17 cellular contexts compared by ENCODE assay signal in the genomic region with DNA sequence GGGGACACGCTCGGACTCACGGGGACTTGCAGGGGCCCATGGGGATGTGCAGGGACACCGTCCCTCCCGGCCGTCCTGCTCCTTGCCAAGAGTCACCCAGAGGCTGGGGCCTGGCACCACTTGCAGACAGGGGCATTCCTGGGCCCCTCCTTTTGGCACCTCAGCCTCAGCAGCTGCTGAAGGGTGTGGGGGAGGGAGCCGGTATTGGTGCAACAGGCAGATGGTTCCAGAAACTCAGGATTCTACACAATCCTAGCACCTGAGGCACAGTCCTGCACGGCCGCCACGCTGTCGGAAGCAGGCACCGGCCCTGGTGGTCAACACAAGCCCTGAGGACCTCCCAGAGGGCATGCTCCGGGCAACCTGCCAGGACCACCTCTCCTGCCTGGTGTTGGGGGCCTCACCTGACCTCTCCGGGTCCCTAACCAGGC. TPM values are rescaled to one million over a fixed set of nuclear protein-coding genes. Genes with fewer than 3 reads are reported as not detected.
DNase-seq lines count a peak whose midpoint lies in the region; ATAC-seq, FAIRE-seq and TF ChIP-seq lines count a peak whose summit lies in the region.
"Had no signal": no experiment of that assay in that cellular context is flagged by ENCODE, and none has a peak within 500 bp of the region (broad histone marks: within the 10 kb centered on the region; RNA-seq: fewer than 3 reads in every experiment).

No MANE protein-coding gene starts in this region.

- no peaks in the 10 kb centered on the region for H3K27me3 ChIP-seq in MM.1S (replicated peaks; ENCODE audit: insufficient read depth, low read length)
- H3K27me3 ChIP-seq in GM12878 (replicated peaks in 1 of 2; ENCODE audit: control insufficient read depth in 2 of 2, insufficient read depth in 2 of 2, low read length in 1 of 2): no peaks in the 10 kb centered on the region
- H3K27me3 ChIP-seq in mesenchymal stem cell (ENCODE audit: control insufficient read depth in 1 of 2, insufficient read depth in 1 of 2, low read length in 2 of 2): peaks cover 68 to 75% of the 10 kb centered on the region in 2 experiments
- no peaks in the 10 kb centered on the region for H3K27me3 ChIP-seq in upper lobe of left lung

- H3F3A ChIP-seq in MM.1S (ENCODE audit: insufficient read depth, low read length): peaks cover 37% of the 10 kb centered on the region

- TF ChIP-seq POLR2A in GM12878 (IDR thresholded peaks at IDR 0.05; ENCODE audit: low read depth, low read length) (no peak), upper lobe of left lung (IDR thresholded peaks at IDR 0.05) (no peak)

- no peak overlapping the region for H2AK5ac ChIP-seq in mesenchymal stem cell (ENCODE audit: low read length, severe bottlenecking)

- in situ Hi-C loops in GM12878 (cut with MboI): no loop called here

- H3K4me2 ChIP-seq in MM.1S (ENCODE audit: low read depth, low read length) (peak overlapping the region; percentile 87), GM12878 (ENCODE audit: control insufficient read depth, insufficient read depth) (peak overlapping the region; percentile 25; the same call in 1 of the 2 replicates), mesenchymal stem cell (ENCODE audit: low read length, poor library complexity, severe bottlenecking) (no peak overlapping the region)

- no peak for DNase-seq in MM.1S
- no peak for DNase-seq in GM12878 (ENCODE audit: low read depth, low spot score)
- DNase-seq in mesenchymal stem cell: no peak
- peak; percentile 59 to 80 for DNase-seq in upper lobe of left lung
- DNase-seq in NCI-H2029 treated with DMSO at 0.1 percent for 48 hours (lab: John Stamatoyannopoulos, UW): no peak
- DNase-seq in stimulated activated CD4-positive, alpha-beta T cell treated with anti-CD3 and anti-CD28 coated beads, Interleukin-1b, Interleukin-23, amount 100 ng/mL, for 48 hours: no peak
- DNase-seq in DMS 273 treated with DMSO at 0.1 percent for 48 hours (lab: John Stamatoyannopoulos, UW): no peak
- DNase-seq: activated CD4-positive, CD25-positive, alpha-beta regulatory T cell; central memory CD4-positive, alpha-beta T cell; effector CD4-positive, alpha-beta T cell; glutamatergic neuron; NCI-H2227 treated with DMSO at 0.1 percent for 48 hours; NK-92 treated with Interleukin-12 subunit alpha and Interleukin-12 subunit beta, amount 100 ng/mL, for 24 hours; stimulated activated CD4-positive, alpha-beta T cell treated with anti-CD3 and anti-CD28 coated beads, Interleukin-2, amount 100 ng/mL, for 24 hours; substantia nigra had no signal

- FAIRE-seq in GM12878 (lab: Jason Lieb, UNC): no peak
- FAIRE-seq: GM18507, H54 had no signal

- H3K23ac ChIP-seq in mesenchymal stem cell (ENCODE audit: low read length in 2 of 2): no peak overlapping the region

- ATAC-seq in GM12878 (no peak), upper lobe of left lung (ENCODE audit: low FRiP score in 2 of 2) (peak in 1 of 2 donors; percentile 9)

- TF ChIP-seq RAD21 in GM12878 (IDR thresholded peaks at IDR 0.05; ENCODE audit: insufficient read depth, low read depth, low read length): no peak

- H3K36me3 ChIP-seq in MM.1S (replicated peaks; ENCODE audit: insufficient read depth, low read length) (no peaks in the 10 kb centered on the region), GM12878 (ENCODE audit: control insufficient read depth in 2 of 2, insufficient read depth in 2 of 2, low read length in 1 of 2) (no peaks in the 10 kb centered on the region), mesenchymal stem cell (ENCODE audit: control insufficient read depth in 1 of 2, insufficient read depth in 2 of 2, low read depth in 1 of 2, low read length in 2 of 2) (no peaks in the 10 kb centered on the region), upper lobe of left lung (no peaks in the 10 kb centered on the region)

- H3K9me2 ChIP-seq in MM.1S (replicated peaks; ENCODE audit: insufficient read depth, low read length): no peaks in the 10 kb centered on the region

- no peak overlapping the region for H3K18ac ChIP-seq in mesenchymal stem cell (ENCODE audit: low read depth in 1 of 2, low read length in 2 of 2)

- H3K9ac ChIP-seq in MM.1S (ENCODE audit: low read length) (peak overlapping the region; percentile 82), GM12878 (ENCODE audit: control insufficient read depth, insufficient read depth, low read length) (no peak overlapping the region), mesenchymal stem cell (ENCODE audit: low read length) (no peak overlapping the region)

- peak overlapping the region; percentile 85 for H3K27ac ChIP-seq in MM.1S (ENCODE audit: low read length)
- H3K27ac ChIP-seq in GM12878 (ENCODE audit: control insufficient read depth, insufficient read depth): no peak overlapping the region
- H3K27ac ChIP-seq in mesenchymal stem cell (ENCODE audit: low read length, poor library complexity, severe bottlenecking): no peak overlapping the region
- H3K27ac ChIP-seq in upper lobe of left lung: peak overlapping the region; percentile 5 to 72 (median 69)

- peak overlapping the region in 1 of 2 experiments; percentile 17 for H3K4ac ChIP-seq in mesenchymal stem cell (ENCODE audit: low read depth in 1 of 2, low read length in 2 of 2)

- WGBS in GM12878 (ENCODE audit: insufficient coverage, insufficient replicate concordance, low lambda C conversion rate, missing lambda C conversion rate): 41% methylated on average over 14 of the region's 14 CpGs
- WGBS in mesenchymal stem cell: 97% methylated on average over 13 of the region's 14 CpGs
- WGBS in upper lobe of left lung, 2 donors: 80 to 85% methylated on average over 1 to 14 of the region's 14 CpGs

- peak overlapping the region in 1 of 2 experiments; percentile 18 for H3K14ac ChIP-seq in mesenchymal stem cell (ENCODE audit: low read length in 2 of 2)

- peak overlapping the region in 1 of 2 experiments; percentile 51 for H2BK12ac ChIP-seq in mesenchymal stem cell (ENCODE audit: low read length in 2 of 2)

- no peaks in the 10 kb centered on the region for H4K20me1 ChIP-seq in MM.1S (ENCODE audit: insufficient read depth, low read length)
- no peaks in the 10 kb centered on the region for H4K20me1 ChIP-seq in GM12878 (ENCODE audit: control insufficient read depth, insufficient read depth)

- H2BK15ac ChIP-seq in mesenchymal stem cell (ENCODE audit: low read depth, poor library complexity, severe bottlenecking): peak overlapping the region; percentile 71

- no peak overlapping the region for H2BK5ac ChIP-seq in mesenchymal stem cell (ENCODE audit: low read depth, low read length, poor library complexity, severe bottlenecking)

- no TSS peak for BruUV-seq in GM12878 (replicated peaks; lab: Mats Ljungman, UMichigan)

- SMC1A ChIA-PET in GM12878 (lab: Charles Lee; ENCODE audit: uncharacterized antibody, unreplicated experiment): interaction anchor here (1.0 kb wide), 1 partner anchor 8 kb away, joined by 3 read pairs; no protein-coding TSS in a partner anchor

- POLR2A ChIA-PET in GM12878 (lab: Charles Lee): interaction anchor here (0.8 to 4.0 kb wide), 3 partner anchors 14 to 26 kb away, joined by 3 to 18 read pairs (median 7); no protein-coding TSS in a partner anchor

- H3K79me1 ChIP-seq in mesenchymal stem cell (replicated peaks; ENCODE audit: low read length, poor library complexity, severe bottlenecking): no peaks in the 10 kb centered on the region

- TF ChIP-seq EP300 in GM12878 (IDR thresholded peaks at IDR 0.05; ENCODE audit: borderline replicate concordance in 1 of 2, control insufficient read depth in 1 of 2, low read depth in 2 of 2, low read length in 2 of 2) (no peak), upper lobe of left lung (IDR thresholded peaks at IDR 0.05) (no peak)

- H4K8ac ChIP-seq in mesenchymal stem cell (ENCODE audit: low read length): no peak overlapping the region

- H3K79me2 ChIP-seq in MM.1S (ENCODE audit: low read length) (no peaks in the 10 kb centered on the region), GM12878 (ENCODE audit: control insufficient read depth, insufficient read depth, low read length) (no peaks in the 10 kb centered on the region)

- H3K9me3 ChIP-seq in MM.1S (replicated peaks; ENCODE audit: insufficient read depth, low read length): no peaks in the 10 kb centered on the region
- no peaks in the 10 kb centered on the region for H3K9me3 ChIP-seq in GM12878 (replicated peaks; ENCODE audit: control insufficient read depth, insufficient read depth, low read length)
- no peaks in the 10 kb centered on the region for H3K9me3 ChIP-seq in mesenchymal stem cell (ENCODE audit: control insufficient read depth, low read length)
- H3K9me3 ChIP-seq in upper lobe of left lung: no peaks in the 10 kb centered on the region

- TF ChIP-seq CTCF in MM.1S (IDR thresholded peaks at IDR 0.05; ENCODE audit: low read length) (no peak), GM12878 (IDR thresholded peaks at IDR 0.05 in 2 of 3, conservative IDR thresholded peaks at IDR 0.05 in 1 of 3; ENCODE audit: control insufficient read depth in 2 of 3, extremely low read depth in 1 of 3, insufficient read depth in 1 of 3, low read depth in 3 of 3, low read length in 3 of 3) (no peak), upper lobe of left lung (IDR thresholded peaks at IDR 0.05) (no peak)

- H3K4me1 ChIP-seq in MM.1S (ENCODE audit: low read length) (peaks cover 39% of the 10 kb centered on the region), GM12878 (ENCODE audit: control insufficient read depth, insufficient read depth, low read length) (peaks cover 21% of the 10 kb centered on the region), mesenchymal stem cell (ENCODE audit: control insufficient read depth, insufficient read depth, low read depth, low read length) (peaks cover 6% of the 10 kb centered on the region), upper lobe of left lung (peaks cover 12 to 25% (median 19%) of the 10 kb centered on the region in 4 donors)

- H3K4me3 ChIP-seq in MM.1S (ENCODE audit: low read length) (peak overlapping the region; percentile 62), GM12878 (no peak overlapping the region), mesenchymal stem cell (ENCODE audit: insufficient read depth in 1 of 2, low read depth in 1 of 2, low read length in 2 of 2) (no peak overlapping the region), upper lobe of left lung (peak overlapping the region in 1 of 4 donors; percentile 20)

- CTCF ChIA-PET in GM12878 (lab: Yijun Ruan, JAX): interaction anchor here (1.1 to 6.5 kb wide), 6 partner anchors 10 to 522 kb away, joined by 3 to 25 read pairs (median 3); no protein-coding TSS in a partner anchor

- intact Hi-C loops in GM12878 (cut with micrococcal nuclease; ENCODE audit: unreplicated experiment): no loop called here

- H4K91ac ChIP-seq in mesenchymal stem cell (ENCODE audit: low read length): peak overlapping the region; percentile 59

- peak overlapping the region; percentile 54 for H2BK120ac ChIP-seq in mesenchymal stem cell (ENCODE audit: low read depth, low read length)

- H2AFZ ChIP-seq in MM.1S (ENCODE audit: low read length) (peak overlapping the region; percentile 34; the same call in 1 of the 2 replicates), GM12878 (ENCODE audit: control insufficient read depth, low read depth, low read length) (no peak overlapping the region; the same call in 1 of the 2 replicates), mesenchymal stem cell (ENCODE audit: low read depth, low read length) (no peak overlapping the region)

- RAD21 ChIA-PET in GM12878 (lab: Charles Lee; ENCODE audit: unreplicated experiment): interaction anchor here (1.4 to 7.1 kb wide), 3 partner anchors 10 to 23 kb away, joined by 3 to 78 read pairs (median 27); no protein-coding TSS in a partner anchor

RNA-seq across cellular contexts. Expression of gene SLC12A7, which starts 19.3 kb away (rescaled TPM):
- 70.0 and 82.8 TPM in 2 replicates for total RNA-seq in GM12878 (2013; cell fraction: nucleolus; rRNA removed)
- 3.5 and 5.0 TPM in 2 replicates for total RNA-seq in GM12878 (2014; rRNA removed)
- 2.1 and 3.0 TPM in 2 replicates for total RNA-seq in GM12878 (2014; rRNA removed; fragmentation: Illumina TruSeq; extraction: Trizol)
- total RNA-seq in GM12878 (2021): 10.0 and 11.5 TPM in 2 replicates
- polyA plus RNA-seq in GM12878 (2011; ENCODE audit: low read depth): 1.6 TPM
- 1.5 and 2.8 TPM in 2 replicates for polyA plus RNA-seq in GM12878 (2011; rRNA removed)
- 3.4 TPM in 2 replicates for polyA plus RNA-seq in GM12878 (2011; cell fraction: cytosol; rRNA removed)
- polyA plus RNA-seq in GM12878 (2011; cell fraction: nucleus; rRNA removed): 38.8 and 41.9 TPM in 2 replicates
- 4.5 and 4.6 TPM in 2 replicates for polyA plus RNA-seq in GM12878 (2012)
- 0.78 and 2.9 TPM in 2 replicates for polyA plus RNA-seq in GM12878 (2014; fragmentation: Illumina TruSeq; extraction: Trizol)
- under 1 TPM; 0.10 to 0.29 TPM for polyA plus RNA-seq in GM12878 (2014; fragmentation: Nextera tagmentation; extraction: Ambion mirVana)
- polyA plus RNA-seq in GM12878 (2014; rRNA removed): 5.0 and 7.4 TPM in 2 replicates
- 1 to 10 TPM; 2.3 to 3.2 TPM for polyA plus RNA-seq in GM12878 (2016; fragmentation: Nextera tagmentation; extraction: Ambion mirVana)
- 3.1 and 6.2 TPM in 2 replicates for polyA minus RNA-seq in GM12878 (2011; rRNA and poly(A)+ RNA removed)
- 4.4 and 4.9 TPM in 2 replicates for polyA minus RNA-seq in GM12878 (2011; cell fraction: cytosol; rRNA and poly(A)+ RNA removed)
- 9.4 and 11.5 TPM in 2 replicates for polyA minus RNA-seq in GM12878 (2011; cell fraction: nucleus; rRNA and poly(A)+ RNA removed)
- polyA plus RNA-seq in mesenchymal stem cell (2013, experiment 1 of 2): 23.4 TPM
- 22.9 TPM for polyA plus RNA-seq in mesenchymal stem cell (2013, experiment 2 of 2)
- total RNA-seq in upper lobe of left lung: 100 to 1,000 TPM in 1 of 6 donors, 10 to 100 TPM in 5; 31.3 to 138 (median 48.5) TPM

Comparison
In these comparisons a context has a peak if more than half of its experiments do, and no peak if none do; other contexts are left out.
1. DNase-seq: peak in upper lobe of left lung (2 of 2); none in MM.1S (single experiment), GM12878 (single experiment), mesenchymal stem cell (single experiment), NCI-H2029 treated with DMSO at 0.1 percent for 48 hours (single experiment), stimulated activated CD4-positive, alpha-beta T cell treated with anti-CD3 and anti-CD28 coated beads, Interleukin-1b, Interleukin-23, amount 100 ng/mL, for 48 hours (single experiment) and DMS 273 treated with DMSO at 0.1 percent for 48 hours (single experiment).
2. H3K27ac ChIP-seq: peak in MM.1S (single experiment) and upper lobe of left lung (4 of 4); none in GM12878 (single experiment) and mesenchymal stem cell (single experiment).